9 cellular contexts compared by ENCODE assay signal in genomic region chr2:55010149-55010591, GRCh38. TPM values are rescaled to one million over a fixed set of nuclear protein-coding genes. Genes with fewer than 3 reads are reported as not detected.
A peak's percentile ranks its signal among the peaks of the same experiment; 100 is the strongest.
DNase-seq lines count a peak whose midpoint lies in the region; ATAC-seq lines count a peak whose summit lies in the region.
"Had no signal": no experiment of that assay in that cellular context is flagged by ENCODE, and none has a peak within 500 bp of the region (broad histone marks: within the 10 kb centered on the region; RNA-seq: fewer than 3 reads in every experiment).

No MANE protein-coding gene starts in this region.

- ATAC-seq in GM18520 (IDR thresholded peaks at IDR 0.05; ENCODE audit: unreplicated experiment) (peak; percentile 89), HG03025 (IDR thresholded peaks at IDR 0.05; ENCODE audit: low FRiP score, unreplicated experiment) (peak; percentile 97)
- ATAC-seq: HCT116 had no signal

- DNase-seq in AG08395 (ENCODE audit: low spot score), result peak; percentile 67
- peak; percentile 46 for DNase-seq in NOMO-1 treated with dmso at 0.1 percent for 144 hours (lab: John Stamatoyannopoulos, UW; ENCODE audit: unreplicated experiment)
- peak; percentile 15 for DNase-seq in activated naive CD4-positive, alpha-beta T cell treated with anti-CD3 and anti-CD28 coated beads, Interleukin-2, amount 50 U/mL, for 16 hours
- peak; percentile 36 to 90 (median 68) for DNase-seq in head of caudate nucleus
- DNase-seq in posterior vena cava (ENCODE audit: low spot score), result no peak

- peaks cover 32% of the 10 kb centered on the region for H3K4me1 ChIP-seq in rectal smooth muscle tissue (ENCODE audit: control insufficient read depth, insufficient read depth, low read length)

- peak overlapping the region; percentile 64 for H3K4me3 ChIP-seq in rectal smooth muscle tissue (ENCODE audit: low read length)

- H3K9ac ChIP-seq in rectal smooth muscle tissue (ENCODE audit: low read length), result no peak overlapping the region

- H3K27ac ChIP-seq in rectal smooth muscle tissue (ENCODE audit: low read depth, low read length), result peak overlapping the region; percentile 15

- no peaks in the 10 kb centered on the region for H3K36me3 ChIP-seq in rectal smooth muscle tissue (ENCODE audit: control insufficient read depth, insufficient read depth, low read length)

- no peaks in the 10 kb centered on the region for H3K27me3 ChIP-seq in rectal smooth muscle tissue (ENCODE audit: control insufficient read depth, insufficient read depth, low read length)

- intact Hi-C loops in head of caudate nucleus (cut with DNase I), result loop anchor here (10.0 kb wide), 3 partner anchors 105 to 285 kb away; partner anchors contain the start of gene EML6
- intact Hi-C loops in posterior vena cava (cut with DNase I), result no loop called here

RNA-seq across cellular contexts. Expression of gene RTN4, which starts 40.1 kb away (rescaled TPM):
- total RNA-seq in posterior vena cava, result 100 to 1,000 TPM; 324 to 410 TPM
